In the genomic region with DNA sequence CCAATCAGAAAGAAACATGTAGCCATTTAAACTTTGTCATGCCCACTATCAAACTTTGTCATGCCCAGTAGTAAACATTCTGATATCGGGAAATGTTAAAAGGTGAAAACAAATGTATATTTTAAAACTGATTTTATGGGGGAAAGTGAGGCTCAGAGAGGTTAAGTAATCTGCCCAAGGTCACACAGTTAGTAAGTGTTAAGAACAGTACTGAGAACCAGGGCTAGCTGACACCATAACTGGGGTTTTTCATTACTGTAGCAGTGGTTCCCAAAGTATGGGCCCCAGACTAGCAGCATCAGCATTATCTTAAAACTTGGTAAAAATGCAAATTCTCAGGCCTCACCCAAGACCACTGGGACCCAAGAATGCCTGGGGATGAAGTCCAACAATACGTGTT, we compare ENCODE assay signal across 3 cellular contexts.
TF ChIP-seq lines count a peak whose summit lies in the region.

No MANE protein-coding gene starts in this region.

TF ChIP-seq in HepG2, 621 proteins besides CTCF, POLR2A, EP300 and RAD21:
- TF ChIP-seq PHF20 (CRISPR knock-in tag; IDR thresholded peaks at IDR 0.05) (no peak), KMT2A (CRISPR knock-in tag; IDR thresholded peaks at IDR 0.05) (no peak), ZNF768 (CRISPR knock-in tag; IDR thresholded peaks at IDR 0.05) (peak; percentile 28; the same call in 1 of the 2 replicates)

TF ChIP-seq in K562, 482 proteins besides CTCF, POLR2A, EP300 and RAD21:
- TF ChIP-seq STAT5A (IDR thresholded peaks at IDR 0.05; ENCODE audit: borderline replicate concordance, low read length), result no peak
- TF ChIP-seq TAL1 (IDR thresholded peaks at IDR 0.05), result no peak
- TF ChIP-seq ZNF12 (CRISPR knock-in tag; IDR thresholded peaks at IDR 0.05), result no peak
- TF ChIP-seq RBM25 (IDR thresholded peaks at IDR 0.05; ENCODE audit: low read depth, low read length, severe bottlenecking), result peak; percentile 95
- TF ChIP-seq ADNP (tag; IDR thresholded peaks at IDR 0.05), result peak; percentile 26; the same call in 1 of the 2 replicates
- no peak for TF ChIP-seq ZNF780A (CRISPR knock-in tag; IDR thresholded peaks at IDR 0.05)
- TF ChIP-seq POLR3G (IDR thresholded peaks at IDR 0.05; ENCODE audit: extremely low read depth, insufficient read length, insufficient replicate concordance), result no peak
- TF ChIP-seq TOE1 (IDR thresholded peaks at IDR 0.05; ENCODE audit: borderline replicate concordance), result no peak
- TF ChIP-seq TOE1 (CRISPR knock-in tag; IDR thresholded peaks at IDR 0.05; ENCODE audit: borderline replicate concordance, low read depth), result no peak
- TF ChIP-seq NEUROD1 (IDR thresholded peaks at IDR 0.05; ENCODE audit: borderline replicate concordance, low read depth, low read length, partially characterized antibody), result no peak
- no peak for TF ChIP-seq SAFB (IDR thresholded peaks at IDR 0.05; ENCODE audit: borderline replicate concordance, low read depth, low read length)
- no peak for TF ChIP-seq TRIM25 (IDR thresholded peaks at IDR 0.05; ENCODE audit: borderline replicate concordance)
- TF ChIP-seq BCOR (IDR thresholded peaks at IDR 0.05), result peak; percentile 89
- TF ChIP-seq RFX1 (IDR thresholded peaks at IDR 0.05), result no peak
- no peak for TF ChIP-seq ETS2 (tag; IDR thresholded peaks at IDR 0.05; ENCODE audit: borderline replicate concordance, poor library complexity, severe bottlenecking)
- TF ChIP-seq KDM1A (IDR thresholded peaks at IDR 0.05), result peak in 1 of 2 experiments; percentile 51; a peak in 1 of 4 replicates

TF ChIP-seq in GM12891, 5 proteins besides CTCF, POLR2A, EP300 and RAD21:
- TF ChIP-seq SPI1 (IDR thresholded peaks at IDR 0.05; ENCODE audit: low read depth, low read length) (no peak), TAF1 (IDR thresholded peaks at IDR 0.05; ENCODE audit: low read depth, low read length) (no peak), POU2F2 (IDR thresholded peaks at IDR 0.05; ENCODE audit: low read depth, low read length) (no peak), PAX5 (IDR thresholded peaks at IDR 0.05; ENCODE audit: insufficient read depth, low read length, severe bottlenecking) (no peak), POLR2AphosphoS5 (IDR thresholded peaks at IDR 0.05; ENCODE audit: low read depth, low read length) (no peak)
